In genomic region chr7:30020535-30020934, GRCh38 we compare ENCODE assay signal across 16 cellular contexts.
"Had no signal": no experiment of that assay in that cellular context is flagged by ENCODE, and none has a peak within 500 bp of the region (broad histone marks: within the 10 kb centered on the region; RNA-seq: fewer than 3 reads in every experiment).

No MANE protein-coding gene starts in this region.

- H3K27me3 ChIP-seq: gastroesophageal sphincter, heart right ventricle, left lung, neutrophil, tibial artery, uterus had no signal

- ATAC-seq: gastroesophageal sphincter, heart right ventricle, left lung, natural killer cell had no signal

- H3K4me3 ChIP-seq: gastroesophageal sphincter, heart right ventricle, left lung, tibial artery, uterus had no signal

- H3K27ac ChIP-seq: gastroesophageal sphincter, heart right ventricle, left lung, neutrophil, tibial artery, uterus, WERI-Rb-1 had no signal

- H3K36me3 ChIP-seq: neutrophil, uterus had no signal

- DNase-seq: activated CD4-positive, alpha-beta memory T cell treated with anti-CD3 and anti-CD28 coated beads, Interleukin-2, amount 10 ng/mL, durations not matched to agents 7 days and 5 days; activated naive CD4-positive, alpha-beta T cell treated with anti-CD3 and anti-CD28 coated beads, Interleukin-2, amount 10 ng/mL, durations not matched to agents 7 days and 5 days; activated T-cell treated with anti-CD3 and anti-CD28 coated beads, Interleukin-2, amount 50 U/mL, for 24 hours; endodermal cell; heart right ventricle; left lung; mesendoderm; natural killer cell; stimulated activated CD4-positive, alpha-beta T cell treated with anti-CD3 and anti-CD28 coated beads, Interleukin-4, amount 100 ng/mL, for 24 hours; stimulated activated naive CD4-positive, alpha-beta T cell; tibial artery; uterus; WERI-Rb-1 had no signal

- H3K9me3 ChIP-seq: gastroesophageal sphincter, heart right ventricle, left lung, neutrophil, tibial artery, uterus had no signal

- FAIRE-seq: astrocyte had no signal
